1 cellular context compared by ENCODE assay signal in genomic region chr3:194633349-194634004, GRCh38.
TF ChIP-seq lines count a peak whose summit lies in the region.

Gene TMEM44 (minus strand): TSS chr3:194633419. CDS start chr3:194633215, 204 bp downstream.

TF ChIP-seq in HepG2, 621 proteins besides CTCF, POLR2A, EP300 and RAD21 (continued from another document and continues in another):
- TF ChIP-seq DRAP1 (CRISPR knock-in tag; IDR thresholded peaks at IDR 0.05) (peak; percentile 70), ZFX (CRISPR knock-in tag; IDR thresholded peaks at IDR 0.05; ENCODE audit: low read depth) (no peak; the same call in none of the 2 replicates), THRA (CRISPR knock-in tag; IDR thresholded peaks at IDR 0.05; ENCODE audit: borderline replicate concordance) (peak; percentile 59), UBTF (CRISPR knock-in tag; IDR thresholded peaks at IDR 0.05) (peak; percentile 94), ZNF318 (CRISPR knock-in tag; IDR thresholded peaks at IDR 0.05) (no peak), FOXA3 (CRISPR knock-in tag; IDR thresholded peaks at IDR 0.05) (peak; percentile 59), ELF4 (CRISPR knock-in tag; IDR thresholded peaks at IDR 0.05; ENCODE audit: borderline replicate concordance) (no peak), ZNF616 (CRISPR knock-in tag; IDR thresholded peaks at IDR 0.05; ENCODE audit: low read depth) (no peak), ZNF652 (CRISPR knock-in tag; IDR thresholded peaks at IDR 0.05; ENCODE audit: borderline replicate concordance, low read depth) (no peak), SRF (IDR thresholded peaks at IDR 0.05; ENCODE audit: low read depth, low read length) (no peak), CAMTA2 (CRISPR knock-in tag; IDR thresholded peaks at IDR 0.05; ENCODE audit: borderline replicate concordance) (no peak), ZZZ3 (CRISPR knock-in tag; IDR thresholded peaks at IDR 0.05; ENCODE audit: borderline replicate concordance) (no peak), ZSCAN21 (CRISPR knock-in tag; IDR thresholded peaks at IDR 0.05; ENCODE audit: borderline replicate concordance) (peak; percentile 26; the same call in 1 of the 2 replicates), ELK4 (CRISPR knock-in tag; IDR thresholded peaks at IDR 0.05; ENCODE audit: borderline replicate concordance) (no peak), HNF1A (IDR thresholded peaks at IDR 0.05; ENCODE audit: low read depth) (no peak), HNF1A (CRISPR knock-in tag; IDR thresholded peaks at IDR 0.05; ENCODE audit: borderline replicate concordance) (peak; percentile 62; the same call in 1 of the 2 replicates), SP2 (CRISPR knock-in tag; IDR thresholded peaks at IDR 0.05) (no peak), ZKSCAN5 (CRISPR knock-in tag; IDR thresholded peaks at IDR 0.05) (no peak), RBM39 (IDR thresholded peaks at IDR 0.05; ENCODE audit: low read depth, low read length, poor library complexity, severe bottlenecking) (no peak), PHF5A (CRISPR knock-in tag; IDR thresholded peaks at IDR 0.05; ENCODE audit: low read depth, unreplicated experiment) (no peak), PRDM15 (CRISPR knock-in tag; IDR thresholded peaks at IDR 0.05) (no peak), GTF2F1 (IDR thresholded peaks at IDR 0.05; ENCODE audit: low read length) (no peak), MTA1 (CRISPR knock-in tag; IDR thresholded peaks at IDR 0.05; ENCODE audit: borderline replicate concordance) (peak; percentile 77; the same call in 1 of the 2 replicates), ZFP36 (IDR thresholded peaks at IDR 0.05; ENCODE audit: borderline replicate concordance, low read depth, low read length, partially characterized antibody) (no peak), RXRB (CRISPR knock-in tag; IDR thresholded peaks at IDR 0.05; ENCODE audit: borderline replicate concordance) (no peak), ZNF773 (CRISPR knock-in tag; IDR thresholded peaks at IDR 0.05; ENCODE audit: borderline replicate concordance) (no peak), NCOR1 (IDR thresholded peaks at IDR 0.05; ENCODE audit: borderline replicate concordance, low read length) (no peak), PATZ1 (CRISPR knock-in tag; IDR thresholded peaks at IDR 0.05) (peak; percentile 87), ZNF136 (CRISPR knock-in tag; IDR thresholded peaks at IDR 0.05; ENCODE audit: low read depth) (no peak), ZNF326 (CRISPR knock-in tag; IDR thresholded peaks at IDR 0.05; ENCODE audit: borderline replicate concordance) (no peak), BRCA1 (CRISPR knock-in tag; IDR thresholded peaks at IDR 0.05) (no peak), POLR2AphosphoS2 (IDR thresholded peaks at IDR 0.05; ENCODE audit: low read depth, low read length) (no peak), ZNF775 (CRISPR knock-in tag; IDR thresholded peaks at IDR 0.05; ENCODE audit: borderline replicate concordance) (no peak)
